In genomic region chr15:77966540-77967290, GRCh38 we compare ENCODE assay signal across 1 cellular context.
TF ChIP-seq lines count a peak whose summit lies in the region.

No MANE protein-coding gene starts in this region.

TF ChIP-seq in GM23338, 12 proteins besides CTCF, POLR2A, EP300 and RAD21 (continued from another document):
- TF ChIP-seq ZNF462 (CRISPR knock-in tag; IDR thresholded peaks at IDR 0.05), result no peak
- TF ChIP-seq JUNB (IDR thresholded peaks at IDR 0.05; ENCODE audit: unreplicated experiment), result no peak
- TF ChIP-seq EZH2 (IDR thresholded peaks at IDR 0.05; ENCODE audit: low read depth, unreplicated experiment), result no peak
TF ChIP-seq in GM23338: peak in this region for 0.
